ENCODE assay signal across 28 cellular contexts in genomic region chr6:152263582-152263981, GRCh38.
"Had no signal": no experiment of that assay in that cellular context is flagged by ENCODE, and none has a peak within 500 bp of the region (broad histone marks: within the 10 kb centered on the region; RNA-seq: fewer than 3 reads in every experiment).

No MANE protein-coding gene starts in this region.

- H3K27me3 Mint-ChIP-seq: dendritic cell treated with granulocyte-macrophage colony-stimulating factor and Interleukin-4, amounts not matched to agents 40 ng/mL and 50 ng/mL, for 4 days; effector memory CD8-positive, alpha-beta T cell had no signal

- H3K4me3 ChIP-seq: colonic mucosa, coronary artery, dorsolateral prefrontal cortex, esophagus muscularis mucosa, esophagus squamous epithelium, gastrocnemius medialis, gastroesophageal sphincter, heart left ventricle, heart right ventricle had no signal

- FAIRE-seq: colon, endometrium, endothelial cell of umbilical vein, frontal cortex had no signal

- H3K27ac Mint-ChIP-seq: dendritic cell treated with granulocyte-macrophage colony-stimulating factor and Interleukin-4, amounts not matched to agents 40 ng/mL and 50 ng/mL, for 4 days had no signal

- DNase-seq: colonic mucosa; cortex of kidney; dermis blood vessel endothelial cell; dorsolateral prefrontal cortex; effector CD4-positive, alpha-beta T cell; effector CD8-positive, alpha-beta T cell; effector memory CD4-positive, alpha-beta T cell; effector memory CD8-positive, alpha-beta T cell; erythroblast; esophagus squamous epithelium; foreskin fibroblast; foreskin keratinocyte; foreskin melanocyte; gastrocnemius medialis; glutamatergic neuron; head of caudate nucleus; heart left ventricle; heart right ventricle had no signal

- H3K27me3 ChIP-seq: colonic mucosa, dorsolateral prefrontal cortex, esophagus muscularis mucosa, esophagus squamous epithelium, foreskin keratinocyte, gastrocnemius medialis, gastroesophageal sphincter, heart left ventricle, heart right ventricle had no signal

- H3K4me1 ChIP-seq: colonic mucosa had no signal

- ATAC-seq: effector memory CD8-positive, alpha-beta T cell; esophagus mucosa; foreskin keratinocyte; gastrocnemius medialis; heart left ventricle had no signal

- H3K9me3 Mint-ChIP-seq: dendritic cell treated with granulocyte-macrophage colony-stimulating factor and Interleukin-4, amounts not matched to agents 40 ng/mL and 50 ng/mL, for 4 days had no signal

- H3K36me3 ChIP-seq: colonic mucosa had no signal

- H3K27ac ChIP-seq: colonic mucosa, coronary artery, dorsolateral prefrontal cortex, epithelial cell of prostate, esophagus muscularis mucosa, esophagus squamous epithelium, foreskin keratinocyte, gastrocnemius medialis, heart left ventricle, heart right ventricle had no signal

- H3K4me3 Mint-ChIP-seq: dendritic cell treated with granulocyte-macrophage colony-stimulating factor and Interleukin-4, amounts not matched to agents 40 ng/mL and 50 ng/mL, for 4 days; effector memory CD8-positive, alpha-beta T cell had no signal

- H3K9me3 ChIP-seq: colonic mucosa, esophagus muscularis mucosa, esophagus squamous epithelium, gastrocnemius medialis, gastroesophageal sphincter, heart left ventricle, heart right ventricle had no signal
